In the genomic region with DNA sequence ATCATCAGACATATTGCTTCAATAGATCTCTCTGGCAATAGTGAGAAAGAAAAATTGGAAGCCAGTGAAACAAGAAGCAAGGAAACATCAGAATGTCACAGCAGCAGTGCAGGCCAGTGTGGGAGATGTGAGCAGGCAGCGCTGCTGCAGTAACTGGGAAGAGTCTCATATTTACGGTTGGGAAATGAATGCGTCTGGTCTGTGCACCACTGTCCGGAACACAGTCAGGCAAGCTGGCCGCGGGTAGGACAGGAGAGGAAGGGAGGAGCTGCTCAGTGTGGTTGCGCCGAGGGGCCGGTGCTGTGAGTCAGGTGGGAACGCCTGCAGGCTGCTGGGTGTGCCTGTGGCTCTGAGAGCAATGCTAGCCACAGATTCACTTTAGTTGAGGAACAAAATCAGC, we compare ENCODE assay signal across 1 cellular context.
TF ChIP-seq lines count a peak whose summit lies in the region.

No MANE protein-coding gene starts in this region.

TF ChIP-seq in H1, 55 proteins besides CTCF, POLR2A, EP300 and RAD21:
- TF ChIP-seq TCF12 (IDR thresholded peaks at IDR 0.05; ENCODE audit: low read depth, low read length) (no peak), SP1 (IDR thresholded peaks at IDR 0.05; ENCODE audit: low read depth, low read length) (no peak), RFX5 (IDR thresholded peaks at IDR 0.05; ENCODE audit: borderline replicate concordance, low read depth, low read length) (no peak), CBX8 (IDR thresholded peaks at IDR 0.05; ENCODE audit: borderline replicate concordance, low read depth, low read length) (no peak), BCL11A (IDR thresholded peaks at IDR 0.05; ENCODE audit: low read depth in 2 of 2, low read length in 2 of 2) (no peak), YY1 (IDR thresholded peaks at IDR 0.05; ENCODE audit: low read depth, low read length) (no peak), TBP (IDR thresholded peaks at IDR 0.05; ENCODE audit: low read depth, low read length) (no peak), SAP30 (IDR thresholded peaks at IDR 0.05; ENCODE audit: insufficient read depth, insufficient replicate concordance, low read length) (no peak), BRCA1 (IDR thresholded peaks at IDR 0.05; ENCODE audit: low read depth, low read length) (no peak), CTBP2 (IDR thresholded peaks at IDR 0.05; ENCODE audit: borderline replicate concordance, insufficient read depth, insufficient read length, low read length) (no peak), CBX5 (IDR thresholded peaks at IDR 0.05; ENCODE audit: low read depth, low read length) (no peak)
